ENCODE assay signal across 30 cellular contexts in genomic region chr18:38244360-38244940, GRCh38.
"Had no signal": no experiment of that assay in that cellular context is flagged by ENCODE, and none has a peak within 500 bp of the region (broad histone marks: within the 10 kb centered on the region; RNA-seq: fewer than 3 reads in every experiment).

No MANE protein-coding gene starts in this region.

- H3K9me3 ChIP-seq: adrenal gland, body of pancreas, breast epithelium had no signal

- H3K4me1 ChIP-seq: adrenal gland, body of pancreas, breast epithelium had no signal

- H3K4me3 ChIP-seq: adrenal gland, body of pancreas, breast epithelium had no signal

- H3K27ac ChIP-seq: adrenal gland, body of pancreas, brain microvascular endothelial cell, breast epithelium, VCaP had no signal

- ATAC-seq: activated CD8-positive, alpha-beta T cell treated with anti-CD3 and anti-CD28 coated beads for 36 hours; activated naive CD4-positive, alpha-beta T cell treated with anti-CD3 and anti-CD28 coated beads, Interleukin-2, amount 50 U/mL, for 72 hours; activated T-cell treated with anti-CD3 and anti-CD28 coated beads, Interleukin-2, amount 50 U/mL, for 4 hours; activated T-cell treated with anti-CD3 and anti-CD28 coated beads, Interleukin-2, amount 50 U/mL, for 72 hours; activated T-helper 17 cell treated with anti-CD3 and anti-CD28 coated beads, Interleukin-2, amount 50 U/mL, for 72 hours; body of pancreas had no signal

- H3K36me3 ChIP-seq: adrenal gland, brain microvascular endothelial cell, breast epithelium had no signal

- DNase-seq: activated B cell treated with CpG ODN at 0.5 μM for 24 hours; activated CD4-positive, alpha-beta memory T cell treated with anti-CD3 and anti-CD28 coated beads for 36 hours; activated CD4-positive, alpha-beta T cell treated with anti-CD3 and anti-CD28 coated beads for 4 hours; activated CD4-positive, alpha-beta T cell treated with anti-CD3 and anti-CD28 coated beads, Interleukin-2, amount 10 ng/mL, durations not matched to agents 24 days and 14 days; activated CD4-positive, alpha-beta T cell treated with anti-CD3 and anti-CD28 coated beads, Interleukin-2, amount 50 U/mL, for 1 hour; activated CD4-positive, alpha-beta T cell treated with anti-CD3 and anti-CD28 coated beads, Interleukin-2, amount 50 U/mL, for 4 hours; activated CD4-positive, CD25-positive, alpha-beta regulatory T cell treated with anti-CD3 and anti-CD28 coated beads, Interleukin-2, amount 50 U/mL, for 72 hours; activated CD8-positive, alpha-beta memory T cell treated with anti-CD3 and anti-CD28 coated beads, Interleukin-2, amount 50 U/mL, for 4 hours; activated CD8-positive, alpha-beta T cell treated with anti-CD3 and anti-CD28 coated beads for 36 hours; activated effector memory CD4-positive, alpha-beta T cell treated with anti-CD3 and anti-CD28 coated beads, Interleukin-2, amount 50 U/mL, for 16 hours; activated gamma-delta T cell treated with Interleukin-2 at 50 U/mL for 16 hours; activated naive CD4-positive, alpha-beta T cell; activated naive CD4-positive, alpha-beta T cell treated with anti-CD3 and anti-CD28 coated beads for 36 hours; activated naive CD4-positive, alpha-beta T cell treated with anti-CD3 and anti-CD28 coated beads, Interleukin-2, amount 50 U/mL, for 16 hours; activated naive CD8-positive, alpha-beta T cell treated with anti-CD3 and anti-CD28 coated beads for 36 hours; activated T-cell treated with anti-CD3 and anti-CD28 coated beads for 4 hours; activated T-cell treated with anti-CD3 and anti-CD28 coated beads, Interleukin-2, amount 50 U/mL, for 1 hour; activated T-cell treated with anti-CD3 and anti-CD28 coated beads, Interleukin-2, amount 50 U/mL, for 4 hours; activated T-cell treated with anti-CD3 and anti-CD28 coated beads, Interleukin-2, amount 50 U/mL, for 72 hours; amniotic stem cell; aorta; body of pancreas; brain microvascular endothelial cell; T-helper 1 cell; T-helper 9 cell had no signal

- H3K27me3 ChIP-seq: adrenal gland, body of pancreas, brain microvascular endothelial cell, breast epithelium had no signal
